1 cellular context compared by ENCODE assay signal in genomic region chr14:22822619-22823551, GRCh38.
TF ChIP-seq lines count a peak whose summit lies in the region.

No MANE protein-coding gene starts in this region.

TF ChIP-seq in K562, 482 proteins besides CTCF, POLR2A, EP300 and RAD21 (continued from another document):
- TF ChIP-seq, protein P1, sequence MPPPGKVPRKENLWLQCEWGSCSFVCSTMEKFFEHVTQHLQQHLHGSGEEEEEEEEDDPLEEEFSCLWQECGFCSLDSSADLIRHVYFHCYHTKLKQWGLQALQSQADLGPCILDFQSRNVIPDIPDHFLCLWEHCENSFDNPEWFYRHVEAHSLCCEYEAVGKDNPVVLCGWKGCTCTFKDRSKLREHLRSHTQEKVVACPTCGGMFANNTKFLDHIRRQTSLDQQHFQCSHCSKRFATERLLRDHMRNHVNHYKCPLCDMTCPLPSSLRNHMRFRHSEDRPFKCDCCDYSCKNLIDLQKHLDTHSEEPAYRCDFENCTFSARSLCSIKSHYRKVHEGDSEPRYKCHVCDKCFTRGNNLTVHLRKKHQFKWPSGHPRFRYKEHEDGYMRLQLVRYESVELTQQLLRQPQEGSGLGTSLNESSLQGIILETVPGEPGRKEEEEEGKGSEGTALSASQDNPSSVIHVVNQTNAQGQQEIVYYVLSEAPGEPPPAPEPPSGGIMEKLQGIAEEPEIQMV (tag; conservative IDR thresholded peaks at IDR 0.05; ENCODE audit: low read depth): 0 out of 2 replicates have a peak, but pooled peaks have one; percentile 17
- TF ChIP-seq CEBPB (tag; IDR thresholded peaks at IDR 0.05) (peak; percentile 96), BMI1 (IDR thresholded peaks at IDR 0.05; ENCODE audit: low read length) (no peak), KLF16 (IDR thresholded peaks at IDR 0.05) (peak; percentile 42; the same call in 1 of the 2 replicates), ATF3 (IDR thresholded peaks at IDR 0.05) (peak; percentile 88), ATF3 (CRISPR knock-in tag; conservative IDR thresholded peaks at IDR 0.05) (peak; percentile 36; the same call in 1 of the 2 replicates), ATF7 (IDR thresholded peaks at IDR 0.05) (peak; percentile 39; the same call in 1 of the 2 replicates), ZNF609 (CRISPR knock-in tag; IDR thresholded peaks at IDR 0.05; ENCODE audit: borderline replicate concordance) (no peak), NRF1 (conservative IDR thresholded peaks at IDR 0.05 in 1 of 2, IDR thresholded peaks at IDR 0.05 in 1 of 2) (no peak)
- TF ChIP-seq, protein P2, sequence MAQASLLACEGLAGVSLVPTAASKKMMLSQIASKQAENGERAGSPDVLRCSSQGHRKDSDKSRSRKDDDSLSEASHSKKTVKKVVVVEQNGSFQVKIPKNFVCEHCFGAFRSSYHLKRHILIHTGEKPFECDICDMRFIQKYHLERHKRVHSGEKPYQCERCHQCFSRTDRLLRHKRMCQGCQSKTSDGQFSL (CRISPR knock-in tag; IDR thresholded peaks at IDR 0.05): no peak
- TF ChIP-seq, protein P2 (tag; IDR thresholded peaks at IDR 0.05): 0 out of 4 replicates have a peak, but pooled peaks of 1 of the 2 experiments have one; percentile 50
- TF ChIP-seq, protein P3, sequence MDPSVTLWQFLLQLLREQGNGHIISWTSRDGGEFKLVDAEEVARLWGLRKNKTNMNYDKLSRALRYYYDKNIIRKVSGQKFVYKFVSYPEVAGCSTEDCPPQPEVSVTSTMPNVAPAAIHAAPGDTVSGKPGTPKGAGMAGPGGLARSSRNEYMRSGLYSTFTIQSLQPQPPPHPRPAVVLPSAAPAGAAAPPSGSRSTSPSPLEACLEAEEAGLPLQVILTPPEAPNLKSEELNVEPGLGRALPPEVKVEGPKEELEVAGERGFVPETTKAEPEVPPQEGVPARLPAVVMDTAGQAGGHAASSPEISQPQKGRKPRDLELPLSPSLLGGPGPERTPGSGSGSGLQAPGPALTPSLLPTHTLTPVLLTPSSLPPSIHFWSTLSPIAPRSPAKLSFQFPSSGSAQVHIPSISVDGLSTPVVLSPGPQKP (CRISPR knock-in tag; IDR thresholded peaks at IDR 0.05): no peak
